In genomic region chr10:49579621-49580020, GRCh38 we compare ENCODE assay signal across 28 cellular contexts. TPM values are rescaled to one million over a fixed set of nuclear protein-coding genes. Genes with fewer than 3 reads are reported as not detected.
DNase-seq lines count a peak whose midpoint lies in the region; ATAC-seq and TF ChIP-seq lines count a peak whose summit lies in the region.
"Had no signal": no experiment of that assay in that cellular context is flagged by ENCODE, and none has a peak within 500 bp of the region (broad histone marks: within the 10 kb centered on the region; RNA-seq: fewer than 3 reads in every experiment).

No MANE protein-coding gene starts in this region.

- no peak overlapping the region for H3K4me3 ChIP-seq in fibroblast of pulmonary artery (replicated peaks; ENCODE audit: low read depth, low read length)
- H3K4me3 ChIP-seq in thoracic aorta = no peak overlapping the region
- H3K4me3 ChIP-seq: cardiac muscle cell, upper lobe of right lung had no signal

- H3K36me3 ChIP-seq in thoracic aorta = no peaks in the 10 kb centered on the region
- H3K36me3 ChIP-seq: BE2C, cardiac muscle cell, upper lobe of right lung had no signal

- peak; percentile 2 for DNase-seq in NCI-H82 (lab: John Stamatoyannopoulos, UW)
- DNase-seq in NCI-H82 treated with DMSO at 0.1 percent for 48 hours (lab: John Stamatoyannopoulos, UW; ENCODE audit: unreplicated experiment) = no peak
- peak; percentile 39 for DNase-seq in fibroblast of pulmonary artery (ENCODE audit: low read depth)
- no peak for DNase-seq in thoracic aorta (ENCODE audit: low spot score)
- DNase-seq in ecto neural progenitor cell (ENCODE audit: low spot score) = no peak
- no peak for DNase-seq in SHP77 (lab: John Stamatoyannopoulos, UW)
- DNase-seq: activated CD4-positive, alpha-beta T cell treated with anti-CD3 and anti-CD28 coated beads for 1 hour; activated CD8-positive, alpha-beta T cell treated with anti-CD3 and anti-CD28 coated beads for 36 hours; activated gamma-delta T cell treated with Interleukin-2 at 50 U/mL for 16 hours; BE2C; cortex of kidney; DMS53; GF-D8; left cardiac atrium; NCI-H1105 treated with DMSO at 0.1 percent for 48 hours; NCI-H2029; PC-3; Right ventricle myocardium superior; T-cell; upper lobe of right lung had no signal

- H3K27ac ChIP-seq in thoracic aorta = peak overlapping the region in 1 of 2 donors; percentile 56
- H3K27ac ChIP-seq: 22Rv1, cardiac muscle cell, upper lobe of right lung had no signal

- peak; percentile 37; the same call in 1 of the 3 replicates for ATAC-seq in SK-N-SH treated with all-trans-retinoic acid at 6 μM for 48 hours
- peak; percentile 36 for ATAC-seq in thoracic aorta (ENCODE audit: insufficient number of reproducible peaks, low FRiP score, low read depth)
- ATAC-seq in GM21825 (IDR thresholded peaks at IDR 0.05; ENCODE audit: unreplicated experiment) = no peak
- ATAC-seq: activated CD8-positive, alpha-beta T cell treated with anti-CD3 and anti-CD28 coated beads for 36 hours; HepG2; left cardiac atrium; PC-3; T-cell; upper lobe of right lung had no signal

- TF ChIP-seq CTCF in fibroblast of pulmonary artery (IDR thresholded peaks at IDR 0.05; ENCODE audit: low read length, missing control alignments) (no peak), thoracic aorta (IDR thresholded peaks at IDR 0.05) (no peak)

- H3K27me3 ChIP-seq in thoracic aorta (replicated peaks; ENCODE audit: insufficient read depth) = no peaks in the 10 kb centered on the region
- H3K27me3 ChIP-seq: BE2C, cardiac muscle cell, upper lobe of right lung had no signal

- H3K4me1 ChIP-seq in thoracic aorta (ENCODE audit: control insufficient read depth in 1 of 2, low read depth in 2 of 2) = peaks cover 4 to 12% of the 10 kb centered on the region in 2 donors
- H3K4me1 ChIP-seq: BE2C, upper lobe of right lung had no signal

- no peaks in the 10 kb centered on the region for H3K9me3 ChIP-seq in thoracic aorta
- H3K9me3 ChIP-seq: BE2C, upper lobe of right lung had no signal

TF ChIP-seq in SK-N-SH treated with all-trans-retinoic acid at 6 μM for 48 hours, 23 proteins besides CTCF, POLR2A, EP300 and RAD21:
- TF ChIP-seq ZNF565 (CRISPR knock-in tag; conservative IDR thresholded peaks at IDR 0.05; ENCODE audit: low read depth) (no peak), ZFP30 (CRISPR knock-in tag; IDR thresholded peaks at IDR 0.05) (peak; percentile 86), ZFP3 (CRISPR knock-in tag; IDR thresholded peaks at IDR 0.05) (no peak), TCF4 (CRISPR knock-in tag; IDR thresholded peaks at IDR 0.05; ENCODE audit: borderline replicate concordance) (no peak), ISL1 (CRISPR knock-in tag; IDR thresholded peaks at IDR 0.05) (peak; percentile 75; the same call in 1 of the 2 replicates), TOX (CRISPR knock-in tag; IDR thresholded peaks at IDR 0.05; ENCODE audit: borderline replicate concordance) (no peak), CSDC2 (CRISPR knock-in tag; IDR thresholded peaks at IDR 0.05) (no peak), POU6F1 (CRISPR knock-in tag; IDR thresholded peaks at IDR 0.05; ENCODE audit: borderline replicate concordance, low read depth) (no peak)

RNA-seq across cellular contexts. Expression of gene SLC18A3, which starts 30.5 kb away (rescaled TPM):
- total RNA-seq in thoracic aorta = not detected
- total RNA-seq: activated CD8-positive, alpha-beta T cell treated with anti-CD3 and anti-CD28 coated beads for 36 hours; cardiac muscle cell; H1; HepG2; left cardiac atrium; PC-3; progenitor cell of endocrine pancreas; Right ventricle myocardium superior; skeletal muscle tissue; T-cell; upper lobe of right lung had no signal

RNA-seq across cellular contexts. Expression of gene CHAT, which starts 34.2 kb away (rescaled TPM):
- total RNA-seq in thoracic aorta = not detected
- total RNA-seq: activated CD8-positive, alpha-beta T cell treated with anti-CD3 and anti-CD28 coated beads for 36 hours; cardiac muscle cell; H1; HepG2; left cardiac atrium; PC-3; progenitor cell of endocrine pancreas; Right ventricle myocardium superior; skeletal muscle tissue; T-cell; upper lobe of right lung had no signal

RNA-seq across cellular contexts. Expression of gene ERCC6, which starts 40.7 kb away (rescaled TPM):
- total RNA-seq in thoracic aorta = 10 to 100 TPM; 37.7 to 50.4 TPM

Comparison
In these comparisons a context has a peak if more than half of its experiments do, and no peak if none do; other contexts are left out.
1. DNase-seq: peak in NCI-H82 (single experiment) and fibroblast of pulmonary artery (single experiment); none in NCI-H82 treated with DMSO at 0.1 percent for 48 hours (single experiment), thoracic aorta (single experiment), ecto neural progenitor cell (single experiment) and SHP77 (0 of 2).